Comparison of ENCODE assay signal across 9 cellular contexts in genomic region chr15:40342421-40343313, GRCh38. TPM values are rescaled to one million over a fixed set of nuclear protein-coding genes. Genes with fewer than 3 reads are reported as not detected.
DNase-seq lines count a peak whose midpoint lies in the region; ATAC-seq and TF ChIP-seq lines count a peak whose summit lies in the region.
"Had no signal": no experiment of that assay in that cellular context is flagged by ENCODE, and none has a peak within 500 bp of the region (broad histone marks: within the 10 kb centered on the region; RNA-seq: fewer than 3 reads in every experiment).

No MANE protein-coding gene starts in this region.

- ATAC-seq in CD8-positive, alpha-beta T cell: no peak

- H3K27me3 ChIP-seq in skeletal muscle tissue (ENCODE audit: control insufficient read depth in 3 of 3, insufficient read depth in 3 of 3, low read length in 3 of 3): no peaks in the 10 kb centered on the region
- H3K27me3 ChIP-seq in CD8-positive, alpha-beta T cell (ENCODE audit: insufficient read depth, low read length): no peaks in the 10 kb centered on the region
- H3K27me3 ChIP-seq: neutrophil had no signal

- CTCF ChIA-PET in CD8-positive, alpha-beta T cell (lab: Charles Lee): interaction anchor here (0.9 to 21.1 kb wide), 10 partner anchors 8 to 165 kb away, joined by 3 to 497 read pairs (median 20); partner anchors contain the start of genes INAFM2 and PLCB2

- H3K4me3 Mint-ChIP-seq in CD8-positive, alpha-beta T cell: no peak overlapping the region

- H3K9me3 Mint-ChIP-seq in CD8-positive, alpha-beta T cell: no peaks in the 10 kb centered on the region

- H3K4me1 ChIP-seq in skeletal muscle tissue (ENCODE audit: control insufficient read depth in 3 of 3, insufficient read depth in 3 of 3, low read length in 3 of 3): peaks cover 58 to 76% (median 61%) of the 10 kb centered on the region in 3 donors
- H3K4me1 ChIP-seq in CD8-positive, alpha-beta T cell (ENCODE audit: insufficient read depth, low read length): no peaks in the 10 kb centered on the region

- no peaks in the 10 kb centered on the region for H3K36me3 Mint-ChIP-seq in CD8-positive, alpha-beta T cell

- no peaks in the 10 kb centered on the region for H3K9me3 ChIP-seq in skeletal muscle tissue (ENCODE audit: control insufficient read depth in 3 of 3, low read length in 3 of 3)
- no peaks in the 10 kb centered on the region for H3K9me3 ChIP-seq in CD8-positive, alpha-beta T cell (ENCODE audit: low read length)
- H3K9me3 ChIP-seq: neutrophil had no signal

- no peak for TF ChIP-seq CTCF in epithelial cell of esophagus (IDR thresholded peaks at IDR 0.05; ENCODE audit: insufficient read depth, low read depth, low read length, missing control alignments)
- no peak for TF ChIP-seq CTCF in CD8-positive, alpha-beta T cell (IDR thresholded peaks at IDR 0.05)

- POLR2A ChIA-PET in CD8-positive, alpha-beta T cell (lab: Charles Lee): interaction anchor here (0.6 kb wide), 1 partner anchor 9 kb away, joined by 4 read pairs; no protein-coding TSS in a partner anchor

- H3K36me3 ChIP-seq in skeletal muscle tissue (ENCODE audit: control insufficient read depth in 3 of 3, insufficient read depth in 3 of 3, low read length in 3 of 3): peaks cover 0 to 7% (median 5%) of the 10 kb centered on the region in 3 donors
- no peaks in the 10 kb centered on the region for H3K36me3 ChIP-seq in CD8-positive, alpha-beta T cell (ENCODE audit: insufficient read depth, low read length)
- H3K36me3 ChIP-seq: neutrophil had no signal

- H3K27me3 Mint-ChIP-seq in CD8-positive, alpha-beta T cell (ENCODE audit: low read depth): peaks cover 2% of the 10 kb centered on the region

- DNase-seq in M059J (ENCODE audit: low read depth): peak; percentile 69
- peak; percentile 92 for DNase-seq in epithelial cell of esophagus (ENCODE audit: low read depth)
- DNase-seq in CD8-positive, alpha-beta T cell: no peak
- DNase-seq in HK-2 (ENCODE audit: unreplicated experiment): no peak
- no peak for DNase-seq in SK-N-DZ (ENCODE audit: low spot score)
- DNase-seq: activated naive CD4-positive, alpha-beta T cell; NCI-H524 treated with DMSO at 0.1 percent for 48 hours had no signal

- H3K27ac ChIP-seq in skeletal muscle tissue (ENCODE audit: low read depth, low read length): peak overlapping the region; percentile 26
- no peak overlapping the region for H3K27ac ChIP-seq in CD8-positive, alpha-beta T cell (ENCODE audit: low read depth, low read length)
- H3K27ac ChIP-seq: neutrophil had no signal

- H3K27ac Mint-ChIP-seq in CD8-positive, alpha-beta T cell: no peak overlapping the region

- intact Hi-C loops in CD8-positive, alpha-beta T cell (cut with DNase I, micrococcal nuclease): no loop called here

- peak overlapping the region in 2 of 3 donors; percentile 45 to 54 for H3K9ac ChIP-seq in skeletal muscle tissue (ENCODE audit: low read depth in 1 of 3, low read length in 3 of 3)

- peaks cover 5% of the 10 kb centered on the region for H3K4me1 Mint-ChIP-seq in CD8-positive, alpha-beta T cell (ENCODE audit: low read depth)

- H3K4me3 ChIP-seq in epithelial cell of esophagus (ENCODE audit: low read length) (no peak overlapping the region), skeletal muscle tissue (ENCODE audit: low read length in 3 of 3) (no peak overlapping the region)
- H3K4me3 ChIP-seq in CD8-positive, alpha-beta T cell (ENCODE audit: low read depth, low read length): no peak overlapping the region

RNA-seq across cellular contexts. Expression of gene CCDC9B, which starts 1.9 kb away (rescaled TPM):
- 9.4 and 14.1 TPM in 2 replicates for total RNA-seq in M059J (2014; rRNA removed; shearing (Covaris generic))
- total RNA-seq in skeletal muscle tissue: 2.1 TPM
- total RNA-seq in CD8-positive, alpha-beta T cell: 1 to 10 TPM in 1 of 2 experiments, under 1 TPM in 1; 0.60 to 1.1 TPM
- polyA plus RNA-seq in SK-N-DZ (2014; cell fraction: cytosol; rRNA removed): 0.39 and 2.8 TPM in 2 replicates
- polyA plus RNA-seq in SK-N-DZ (2014; cell fraction: nucleus; rRNA removed): 4.7 and 9.8 TPM in 2 replicates

RNA-seq across cellular contexts. Expression of gene PHGR1, which starts 8.2 kb away (rescaled TPM):
- total RNA-seq in M059J (2014; rRNA removed; shearing (Covaris generic)): not detected in 2 replicates
- not detected for total RNA-seq in skeletal muscle tissue
- total RNA-seq in CD8-positive, alpha-beta T cell: not detected
- polyA plus RNA-seq in SK-N-DZ (2014; cell fraction: cytosol; rRNA removed): not detected in 2 replicates
- not detected in 2 replicates for polyA plus RNA-seq in SK-N-DZ (2014; cell fraction: nucleus; rRNA removed)

RNA-seq across cellular contexts. Expression of gene DISP2, which starts 15.4 kb away (rescaled TPM):
- 0.49 and 2.4 TPM in 2 replicates for total RNA-seq in M059J (2014; rRNA removed; shearing (Covaris generic))
- total RNA-seq in skeletal muscle tissue: under 0.01 TPM
- under 1 TPM; 0.05 to 0.25 TPM for total RNA-seq in CD8-positive, alpha-beta T cell
- polyA plus RNA-seq in SK-N-DZ (2014; cell fraction: cytosol; rRNA removed): 1.2 and 1.4 TPM in 2 replicates
- 1.0 and 1.7 TPM in 2 replicates for polyA plus RNA-seq in SK-N-DZ (2014; cell fraction: nucleus; rRNA removed)

RNA-seq across cellular contexts. Expression of gene INAFM2, which starts 19.2 kb away (rescaled TPM):
- 21.6 and 29.3 TPM in 2 replicates for total RNA-seq in M059J (2014; rRNA removed; shearing (Covaris generic))
- total RNA-seq in skeletal muscle tissue: 11.5 TPM
- total RNA-seq in CD8-positive, alpha-beta T cell: 1 to 10 TPM; 4.3 to 8.1 TPM
- polyA plus RNA-seq in SK-N-DZ (2014; cell fraction: cytosol; rRNA removed): 13.1 and 14.5 TPM in 2 replicates
- 9.4 and 9.9 TPM in 2 replicates for polyA plus RNA-seq in SK-N-DZ (2014; cell fraction: nucleus; rRNA removed)

RNA-seq across cellular contexts. Expression of gene PLCB2, which starts 34.9 kb away (rescaled TPM):
- total RNA-seq in M059J (2014; rRNA removed; shearing (Covaris generic)): not detected in 2 replicates
- total RNA-seq in skeletal muscle tissue: 3.7 TPM
- total RNA-seq in CD8-positive, alpha-beta T cell: 100 to 1,000 TPM; 154 to 167 TPM
- 12.5 and 12.6 TPM in 2 replicates for polyA plus RNA-seq in SK-N-DZ (2014; cell fraction: cytosol; rRNA removed)
- polyA plus RNA-seq in SK-N-DZ (2014; cell fraction: nucleus; rRNA removed): 71.1 and 88.9 TPM in 2 replicates

Comparison
In these comparisons a context has a peak if more than half of its experiments do, and no peak if none do; other contexts are left out.
1. DNase-seq: peak in M059J (single experiment) and epithelial cell of esophagus (single experiment); none in CD8-positive, alpha-beta T cell (0 of 7), HK-2 (single experiment) and SK-N-DZ (single experiment).